Comparison of ENCODE assay signal across 2 cellular contexts in genomic region chr2:212517693-212518092, GRCh38.
TF ChIP-seq lines count a peak whose summit lies in the region.

No MANE protein-coding gene starts in this region.

TF ChIP-seq in SK-N-SH, 30 proteins besides CTCF, POLR2A, EP300 and RAD21 (continued from another document):
- TF ChIP-seq, protein P1, sequence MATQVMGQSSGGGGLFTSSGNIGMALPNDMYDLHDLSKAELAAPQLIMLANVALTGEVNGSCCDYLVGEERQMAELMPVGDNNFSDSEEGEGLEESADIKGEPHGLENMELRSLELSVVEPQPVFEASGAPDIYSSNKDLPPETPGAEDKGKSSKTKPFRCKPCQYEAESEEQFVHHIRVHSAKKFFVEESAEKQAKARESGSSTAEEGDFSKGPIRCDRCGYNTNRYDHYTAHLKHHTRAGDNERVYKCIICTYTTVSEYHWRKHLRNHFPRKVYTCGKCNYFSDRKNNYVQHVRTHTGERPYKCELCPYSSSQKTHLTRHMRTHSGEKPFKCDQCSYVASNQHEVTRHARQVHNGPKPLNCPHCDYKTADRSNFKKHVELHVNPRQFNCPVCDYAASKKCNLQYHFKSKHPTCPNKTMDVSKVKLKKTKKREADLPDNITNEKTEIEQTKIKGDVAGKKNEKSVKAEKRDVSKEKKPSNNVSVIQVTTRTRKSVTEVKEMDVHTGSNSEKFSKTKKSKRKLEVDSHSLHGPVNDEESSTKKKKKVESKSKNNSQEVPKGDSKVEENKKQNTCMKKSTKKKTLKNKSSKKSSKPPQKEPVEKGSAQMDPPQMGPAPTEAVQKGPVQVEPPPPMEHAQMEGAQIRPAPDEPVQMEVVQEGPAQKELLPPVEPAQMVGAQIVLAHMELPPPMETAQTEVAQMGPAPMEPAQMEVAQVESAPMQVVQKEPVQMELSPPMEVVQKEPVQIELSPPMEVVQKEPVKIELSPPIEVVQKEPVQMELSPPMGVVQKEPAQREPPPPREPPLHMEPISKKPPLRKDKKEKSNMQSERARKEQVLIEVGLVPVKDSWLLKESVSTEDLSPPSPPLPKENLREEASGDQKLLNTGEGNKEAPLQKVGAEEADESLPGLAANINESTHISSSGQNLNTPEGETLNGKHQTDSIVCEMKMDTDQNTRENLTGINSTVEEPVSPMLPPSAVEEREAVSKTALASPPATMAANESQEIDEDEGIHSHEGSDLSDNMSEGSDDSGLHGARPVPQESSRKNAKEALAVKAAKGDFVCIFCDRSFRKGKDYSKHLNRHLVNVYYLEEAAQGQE (IDR thresholded peaks at IDR 0.05; ENCODE audit: low read depth, low read length) = no peak
- TF ChIP-seq USF2 (IDR thresholded peaks at IDR 0.05; ENCODE audit: borderline replicate concordance, low read depth, low read length) (no peak), MEF2A (IDR thresholded peaks at IDR 0.05; ENCODE audit: borderline replicate concordance, low read depth) (no peak)

TF ChIP-seq in SK-N-SH treated with all-trans-retinoic acid at 6 μM for 48 hours, 23 proteins besides CTCF, POLR2A, EP300 and RAD21 (continued from another document):
- TF ChIP-seq POU6F1 (CRISPR knock-in tag; IDR thresholded peaks at IDR 0.05; ENCODE audit: borderline replicate concordance, low read depth) = no peak
